Comparison of ENCODE assay signal across 8 cellular contexts in genomic region chr9:93132946-93133640, GRCh38. TPM values are rescaled to one million over a fixed set of nuclear protein-coding genes. Genes with fewer than 3 reads are reported as not detected.
DNase-seq lines count a peak whose midpoint lies in the region; ATAC-seq and TF ChIP-seq lines count a peak whose summit lies in the region.

No MANE protein-coding gene starts in this region.

- H3K27me3 ChIP-seq in effector memory CD4-positive, alpha-beta T cell (replicated peaks; ENCODE audit: control insufficient read depth, insufficient read depth, low read length, poor library complexity, severe bottlenecking): no peaks in the 10 kb centered on the region

- peak overlapping the region; percentile 94 for H3K27ac ChIP-seq in C4-2B
- peak overlapping the region; percentile 98 for H3K27ac ChIP-seq in effector memory CD4-positive, alpha-beta T cell (ENCODE audit: insufficient read depth, low read length, poor library complexity, severe bottlenecking)

- TF ChIP-seq CTCF in C4-2B (conservative IDR thresholded peaks at IDR 0.05): no peak
- no peak for TF ChIP-seq CTCF in NB4 (IDR thresholded peaks at IDR 0.05; ENCODE audit: low read depth, low read length)
- TF ChIP-seq CTCF in mucosa of descending colon (IDR thresholded peaks at IDR 0.05): no peak

- H3K36me3 ChIP-seq in effector memory CD4-positive, alpha-beta T cell (ENCODE audit: control insufficient read depth, insufficient read depth, low read length): no peaks in the 10 kb centered on the region
- H3K36me3 ChIP-seq in mucosa of descending colon (ENCODE audit: low read depth): no peaks in the 10 kb centered on the region

- no peak for TF ChIP-seq POLR2A in NB4 (IDR thresholded peaks at IDR 0.05; ENCODE audit: extremely low read depth, insufficient read length)

- DNase-seq in NB4 (ENCODE audit: low read depth): no peak
- DNase-seq in effector memory CD4-positive, alpha-beta T cell: no peak
- peak; percentile 44 to 70 (median 59) for DNase-seq in mucosa of descending colon
- DNase-seq in NCI-H1048 (lab: John Stamatoyannopoulos, UW): no peak
- no peak for DNase-seq in AML-193 (lab: John Stamatoyannopoulos, UW)
- no peak for DNase-seq in cerebellar nuclear complex (lab: John Stamatoyannopoulos, UW)

- intact Hi-C loops in mucosa of descending colon (cut with DNase I, micrococcal nuclease): no loop called here

- H3K9me3 ChIP-seq in effector memory CD4-positive, alpha-beta T cell (ENCODE audit: control insufficient read depth, low read length): no peaks in the 10 kb centered on the region
- no peaks in the 10 kb centered on the region for H3K9me3 ChIP-seq in mucosa of descending colon

- peak overlapping the region; percentile 56 for H3K4me3 ChIP-seq in NB4 (ENCODE audit: low read depth, low read length)
- H3K4me3 ChIP-seq in effector memory CD4-positive, alpha-beta T cell (ENCODE audit: insufficient read depth, low read depth, low read length, poor library complexity, severe bottlenecking): peak overlapping the region; percentile 94
- peak overlapping the region; percentile 47 for H3K4me3 ChIP-seq in mucosa of descending colon

- peak; percentile 1 for ATAC-seq in mucosa of descending colon
- ATAC-seq in GM19395 (IDR thresholded peaks at IDR 0.05; ENCODE audit: unreplicated experiment): no peak

- peaks cover 33% of the 10 kb centered on the region for H3K4me1 ChIP-seq in effector memory CD4-positive, alpha-beta T cell (ENCODE audit: control insufficient read depth, insufficient read depth, low read length, poor library complexity, severe bottlenecking)
- H3K4me1 ChIP-seq in mucosa of descending colon (ENCODE audit: low read depth): peaks cover 29% of the 10 kb centered on the region

RNA-seq across cellular contexts. Expression of gene NINJ1, which starts 1.0 kb away (rescaled TPM):
- 10 to 100 TPM; 19.5 to 68.9 (median 23.2) TPM for total RNA-seq in mucosa of descending colon

RNA-seq across cellular contexts. Expression of gene CARD19, which starts 37.1 kb away (rescaled TPM):
- 10 to 100 TPM; 39.1 to 47.8 (median 44.2) TPM for total RNA-seq in mucosa of descending colon

RNA-seq across cellular contexts. Expression of gene WNK2, which starts 50.8 kb away (rescaled TPM):
- 100 to 1,000 TPM; 175 to 276 (median 201) TPM for total RNA-seq in mucosa of descending colon

Comparison
In these comparisons a context has a peak if more than half of its experiments do, and no peak if none do; other contexts are left out.
1. DNase-seq: peak in mucosa of descending colon (3 of 3); none in NB4 (single experiment), effector memory CD4-positive, alpha-beta T cell (0 of 3), NCI-H1048 (single experiment), AML-193 (0 of 2) and cerebellar nuclear complex (0 of 2).
2. Peak in every context shown above with its lines, with median percentiles within 50 percentile points of each other: H3K4me3 ChIP-seq.